In genomic region chr17:83051423-83052240, GRCh38 we compare ENCODE assay signal across 8 cellular contexts. TPM values are rescaled to one million over a fixed set of nuclear protein-coding genes. Genes with fewer than 3 reads are reported as not detected.
DNase-seq lines count a peak whose midpoint lies in the region; ATAC-seq and TF ChIP-seq lines count a peak whose summit lies in the region.

No MANE protein-coding gene starts in this region.

- no peak for TF ChIP-seq POLR2A in lower leg skin (IDR thresholded peaks at IDR 0.05)

- peak; percentile 84 for ATAC-seq in GM19351 (IDR thresholded peaks at IDR 0.05; ENCODE audit: unreplicated experiment)
- ATAC-seq in HG03520 (IDR thresholded peaks at IDR 0.05; ENCODE audit: unreplicated experiment) = peak; percentile 91

- WGBS in lower leg skin, 2 donors = 0 to 2% methylated on average over 7 to 64 of the region's 93 CpGs

- DNase-seq in C1 segment of cervical spinal cord (lab: John Stamatoyannopoulos, UW) = peak; percentile 36 to 99 (median 95)
- peak; percentile 88 for DNase-seq in NCI-H748 treated with DMSO at 0.1 percent for 48 hours (lab: John Stamatoyannopoulos, UW)
- DNase-seq in activated CD4-positive, alpha-beta T cell treated with anti-CD3 and anti-CD28 coated beads, Interleukin-2, amount 50 U/mL, for 48 hours = peak; percentile 95 to 97
- peak; percentile 90 to 97 for DNase-seq in dermis microvascular lymphatic vessel endothelial cell (ENCODE audit: low read depth in 2 of 2)
- peak; percentile 93 to 99 for DNase-seq in lower leg skin (ENCODE audit: low spot score in 2 of 2)
- peak; percentile 96 to 98 for DNase-seq in stimulated activated CD4-positive, alpha-beta T cell treated with anti-CD3 and anti-CD28 coated beads, Interleukin-4, amount 100 ng/mL, for 4 hours

- intact Hi-C loops in lower leg skin (cut with DNase I; ENCODE audit: low total_unique reads) = no loop called here

- peak overlapping the region; percentile 45 for H3K4me3 ChIP-seq in lower leg skin (ENCODE audit: low read depth, poor library complexity, severe bottlenecking)

- TF ChIP-seq CTCF in lower leg skin (IDR thresholded peaks at IDR 0.05) = no peak

RNA-seq across cellular contexts. Expression of gene METRNL, which starts 27.8 kb away (rescaled TPM):
- total RNA-seq in dermis microvascular lymphatic vessel endothelial cell (59.2 and 108 TPM in 2 replicates), lower leg skin (100 to 1,000 TPM; 208 to 343 (median 296) TPM)

Comparison
In these comparisons a context has a peak if more than half of its experiments do, and no peak if none do; other contexts are left out.
1. Peak in every context shown above with its lines: DNase-seq, ATAC-seq and H3K4me3 ChIP-seq.